Comparison of ENCODE assay signal across 10 cellular contexts in the genomic region with DNA sequence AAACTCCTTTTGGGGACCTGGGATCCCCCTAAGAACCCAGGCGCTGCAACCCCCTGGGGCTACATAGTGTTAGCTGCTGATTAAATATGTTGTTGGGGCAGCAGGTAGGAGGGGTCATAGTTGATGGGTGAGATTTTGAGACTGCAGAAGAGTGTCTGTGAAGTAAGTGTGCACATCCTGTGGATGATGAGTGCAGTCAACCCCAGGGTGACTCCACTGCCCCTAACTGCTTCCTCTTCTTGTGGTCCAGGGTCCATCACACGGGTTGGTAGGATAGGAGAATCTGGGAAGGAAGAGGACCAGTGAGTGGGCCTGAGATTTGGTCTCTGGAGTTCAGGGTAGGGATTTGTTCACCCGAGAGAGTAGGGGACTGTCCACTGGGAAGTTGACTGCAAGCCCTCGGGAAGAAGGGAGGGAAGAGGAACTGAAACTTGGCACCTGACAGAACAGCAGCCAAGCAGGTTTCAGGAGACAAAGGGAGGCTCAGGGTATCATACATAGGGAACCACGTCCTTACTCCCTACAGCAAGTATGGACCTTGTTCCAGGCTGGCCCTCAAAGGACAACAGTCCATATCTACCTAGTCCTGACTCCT. TPM values are rescaled to one million over a fixed set of nuclear protein-coding genes. Genes with fewer than 3 reads are reported as not detected.
A peak's percentile ranks its signal among the peaks of the same experiment; 100 is the strongest.
DNase-seq lines count a peak whose midpoint lies in the region; ATAC-seq and TF ChIP-seq lines count a peak whose summit lies in the region.
"Had no signal": no experiment of that assay in that cellular context is flagged by ENCODE, and none has a peak within 500 bp of the region (broad histone marks: within the 10 kb centered on the region; RNA-seq: fewer than 3 reads in every experiment).

No MANE protein-coding gene starts in this region.

- 0 out of 2 replicates have a peak, but pooled peaks cover 4% of the 10 kb centered on the region for H3K36me3 ChIP-seq in BLaER1
- peaks cover 9% of the 10 kb centered on the region; the same call in 1 of the 2 replicates for H3K36me3 ChIP-seq in HUES64 (ENCODE audit: insufficient read depth, low read length)
- H3K36me3 ChIP-seq in mammary epithelial cell (ENCODE audit: insufficient read depth, low read length), result no peaks in the 10 kb centered on the region

- H3K4me1 Mint-ChIP-seq in nephron, result peaks cover 32% of the 10 kb centered on the region

- peak overlapping the region; percentile 92 for H2AFZ ChIP-seq in mammary epithelial cell (ENCODE audit: low read depth, low read length)

- no peaks in the 10 kb centered on the region for H4K20me1 ChIP-seq in BLaER1
- H4K20me1 ChIP-seq in mammary epithelial cell (ENCODE audit: insufficient read depth, low read length), result no peaks in the 10 kb centered on the region

- H3K4me3 ChIP-seq in BLaER1, result peak overlapping the region; percentile 71
- H3K4me3 ChIP-seq in HUES64 (ENCODE audit: low read length), result peak overlapping the region; percentile 63
- peak overlapping the region; percentile 45 to 57 (median 53) for H3K4me3 ChIP-seq in mammary epithelial cell (replicated peaks in 1 of 3; ENCODE audit: insufficient read depth in 1 of 3, low read depth in 2 of 3, low read length in 3 of 3)

- DNase-seq in mammary epithelial cell (no peak), NCI-H1930 (lab: John Stamatoyannopoulos, UW) (no peak), NCI-H524 (lab: John Stamatoyannopoulos, UW) (no peak)
- DNase-seq in stimulated activated CD4-positive, alpha-beta T cell treated with anti-CD3 and anti-CD28 coated beads, Interleukin-4, amount 100 ng/mL, for 1 hour, result no peak
- DNase-seq: occipital lobe, OCI-M1 had no signal

- 85% methylated on average over 5 of the region's 5 CpGs for WGBS in HUES64
- WGBS in mammary epithelial cell (ENCODE audit: low coverage, missing lambda C conversion rate), result 40% methylated on average over 2 of the region's 5 CpGs

- intact Hi-C loops in mammary epithelial cell (cut with micrococcal nuclease), result loop anchor here (10.0 kb wide), 1 partner anchor 722 kb away; no protein-coding TSS in a partner anchor

- H3K9ac ChIP-seq in BLaER1, result peak overlapping the region; percentile 74; the same call in 1 of the 2 replicates
- peak overlapping the region; percentile 61; the same call in 1 of the 2 replicates for H3K9ac ChIP-seq in HUES64 (ENCODE audit: low read depth, low read length)
- H3K9ac ChIP-seq in mammary epithelial cell (ENCODE audit: insufficient read depth, low read length), result no peak overlapping the region

- H3K9me3 ChIP-seq in BLaER1, result no peaks in the 10 kb centered on the region
- H3K9me3 ChIP-seq in HUES64 (ENCODE audit: insufficient read depth, low read depth, low read length), result no peaks in the 10 kb centered on the region
- peaks cover 3% of the 10 kb centered on the region for H3K9me3 ChIP-seq in mammary epithelial cell (replicated peaks; ENCODE audit: insufficient read depth, low read length)

- H3K27me3 ChIP-seq in BLaER1, result peaks cover 22% of the 10 kb centered on the region
- no peaks in the 10 kb centered on the region for H3K27me3 ChIP-seq in HUES64 (ENCODE audit: insufficient read depth, low read length)
- no peaks in the 10 kb centered on the region for H3K27me3 ChIP-seq in mammary epithelial cell (ENCODE audit: insufficient read depth, low read length)

- dilution Hi-C loops in mammary epithelial cell (cut with HindIII; ENCODE audit: low sequenced_read_pairs), result no loop called here

- peaks cover 7% of the 10 kb centered on the region for H3K79me2 ChIP-seq in mammary epithelial cell (ENCODE audit: insufficient read depth, low read length)

- H3K27ac ChIP-seq in BLaER1, result no peak overlapping the region
- no peak overlapping the region for H3K27ac ChIP-seq in HUES64 (ENCODE audit: low read depth, low read length)
- no peak overlapping the region for H3K27ac ChIP-seq in mammary epithelial cell (ENCODE audit: insufficient read depth, low read depth, low read length)

- peaks cover 27% of the 10 kb centered on the region for H3K4me1 ChIP-seq in BLaER1
- peaks cover 17% of the 10 kb centered on the region; the same call in 1 of the 2 replicates for H3K4me1 ChIP-seq in HUES64 (ENCODE audit: insufficient read depth, low read length)
- peaks cover 12% of the 10 kb centered on the region for H3K4me1 ChIP-seq in mammary epithelial cell (ENCODE audit: insufficient read depth, low read length)

- no peak for ATAC-seq in HG02981 (IDR thresholded peaks at IDR 0.05; ENCODE audit: unreplicated experiment)

- peaks cover 6% of the 10 kb centered on the region for H3K36me3 Mint-ChIP-seq in nephron (ENCODE audit: low read depth)

- CTCF ChIA-PET in mammary epithelial cell (lab: Charles Lee; ENCODE audit: low non-redundant PET), result interaction anchor here (0.6 kb wide), 1 partner anchor 19 kb away, joined by 3 read pairs; no protein-coding TSS in a partner anchor

- no TSS peak for BruUV-seq in mammary epithelial cell (replicated peaks; lab: Mats Ljungman, UMichigan)

- H3K4me2 ChIP-seq in BLaER1, result peak overlapping the region; percentile 81
- peak overlapping the region; percentile 76 for H3K4me2 ChIP-seq in mammary epithelial cell (ENCODE audit: insufficient read depth, low read depth, low read length)

- TF ChIP-seq CTCF in mammary epithelial cell (conservative IDR thresholded peaks at IDR 0.05 in 1 of 2, IDR thresholded peaks at IDR 0.05 in 1 of 2; ENCODE audit: extremely low read depth in 1 of 2, insufficient read depth in 1 of 2, low read depth in 1 of 2, low read length in 2 of 2) (no peak), nephron (IDR thresholded peaks at IDR 0.05; ENCODE audit: unreplicated experiment in 3 of 3) (no peak)

- H3K27me3 Mint-ChIP-seq in nephron (ENCODE audit: low read depth), result peaks cover 5% of the 10 kb centered on the region

- peak overlapping the region; percentile 36 to 86 (median 64) for H3K27ac Mint-ChIP-seq in nephron

- in situ Hi-C loops in mammary epithelial cell (cut with MboI; ENCODE audit: low sequenced_read_pairs in 2 of 2), result loop anchor here (25.0 kb wide), 1 partner anchor 209 kb away; no protein-coding TSS in a partner anchor

- peaks cover 15% of the 10 kb centered on the region for H3K9me3 Mint-ChIP-seq in nephron

- H3K4me3 Mint-ChIP-seq in nephron, result peak overlapping the region; percentile 90 to 95 (median 91)

RNA-seq across cellular contexts. Expression of a gene that starts 8.5 kb away (rescaled TPM):
- 26.2 TPM for polyA plus RNA-seq in HUES64 (2013, experiment 1 of 2)
- 28.5 TPM for polyA plus RNA-seq in HUES64 (2013, experiment 2 of 2)
- 10 to 100 TPM; 12.3 to 18.2 TPM for total RNA-seq in mammary epithelial cell
- 11.1 TPM for polyA plus RNA-seq in mammary epithelial cell
- 7.8 TPM for polyA minus RNA-seq in mammary epithelial cell

RNA-seq across cellular contexts. Expression of a gene that starts 30.0 kb away (rescaled TPM):
- 19.9 TPM for polyA plus RNA-seq in HUES64 (2013, experiment 1 of 2)
- 14.1 TPM for polyA plus RNA-seq in HUES64 (2013, experiment 2 of 2)
- total RNA-seq in mammary epithelial cell, result under 1 TPM; 0.17 to 0.45 TPM
- 0.14 TPM for polyA plus RNA-seq in mammary epithelial cell
- polyA minus RNA-seq in mammary epithelial cell, result not detected
